ENCODE assay signal across 16 cellular contexts in the genomic region with DNA sequence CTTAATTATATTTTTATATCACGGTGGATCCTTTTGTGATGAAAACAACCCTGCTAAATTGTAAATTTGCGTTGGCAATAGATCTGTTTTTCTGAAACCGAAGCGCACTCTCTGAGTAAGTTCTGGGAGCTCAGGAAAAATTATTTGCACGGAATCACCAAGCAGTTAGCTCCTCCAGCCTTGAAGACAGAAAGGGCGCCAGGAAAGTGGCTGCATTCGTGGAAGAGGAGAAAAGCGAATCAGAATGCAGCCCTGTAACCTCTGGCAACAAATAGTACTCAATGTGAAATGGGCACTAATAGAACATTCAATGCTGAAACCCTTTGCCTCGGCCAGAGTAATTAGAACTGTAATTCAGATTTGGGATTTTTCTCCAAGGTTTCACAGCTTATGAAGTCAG.
"Had no signal": no experiment of that assay in that cellular context is flagged by ENCODE, and none has a peak within 500 bp of the region (broad histone marks: within the 10 kb centered on the region; RNA-seq: fewer than 3 reads in every experiment).

No MANE protein-coding gene starts in this region.

- H3K36me3 ChIP-seq: left ventricle myocardium inferior, tibial artery had no signal

- H3K4me3 ChIP-seq: left ventricle myocardium inferior, tibial artery had no signal

- FAIRE-seq: kidney, urothelium cell line had no signal

- H3K9me3 ChIP-seq: left ventricle myocardium inferior, tibial artery had no signal

- DNase-seq: activated CD4-positive, alpha-beta T cell treated with anti-CD3 and anti-CD28 coated beads, Interleukin-2, amount 50 U/mL, for 4 hours; activated CD4-positive, CD25-positive, alpha-beta regulatory T cell treated with anti-CD3 and anti-CD28 coated beads, Interleukin-2, amount 50 U/mL, for 72 hours; activated gamma-delta T cell; foreskin keratinocyte; glutamatergic neuron; kidney; left ventricle myocardium inferior; naive thymus-derived CD8-positive, alpha-beta T cell; retina; stimulated activated CD4-positive, alpha-beta T cell treated with anti-CD3 and anti-CD28 coated beads, Interleukin-2, amount 100 ng/mL, for 24 hours; stimulated activated naive CD8-positive, alpha-beta T cell treated with anti-CD3 and anti-CD28 coated beads, Interleukin-15, Interleukin-2, amounts not matched to agents 100 U/mL and 50 U/mL, for 24 hours; T-helper 2 cell; tibial artery had no signal

- H3K27me3 ChIP-seq: tibial artery had no signal

- H3K4me1 ChIP-seq: foreskin keratinocyte, left ventricle myocardium inferior, tibial artery had no signal

- H3K27ac ChIP-seq: epithelial cell of prostate, foreskin keratinocyte, left ventricle myocardium inferior, tibial artery, VCaP had no signal
